In genomic region chr12:53182836-53183235, GRCh38 we compare ENCODE assay signal across 11 cellular contexts. TPM values are rescaled to one million over a fixed set of nuclear protein-coding genes. Genes with fewer than 3 reads are reported as not detected.
DNase-seq lines count a peak whose midpoint lies in the region; ATAC-seq and TF ChIP-seq lines count a peak whose summit lies in the region.
"Had no signal": no experiment of that assay in that cellular context is flagged by ENCODE, and none has a peak within 500 bp of the region (broad histone marks: within the 10 kb centered on the region; RNA-seq: fewer than 3 reads in every experiment).

No MANE protein-coding gene starts in this region.

- H3K9me3 ChIP-seq in upper lobe of right lung = no peaks in the 10 kb centered on the region

- H3K27ac Mint-ChIP-seq in activated naive CD4-positive, alpha-beta T cell treated with anti-CD3 and anti-CD28 coated beads, Interleukin-2, amount 10 ng/mL, durations not matched to agents 7 days and 5 days = no peak overlapping the region
- H3K27ac Mint-ChIP-seq in activated CD4-positive, alpha-beta memory T cell treated with anti-CD3 and anti-CD28 coated beads for 36 hours = peak overlapping the region; percentile 94

- ATAC-seq in left colon (peak; percentile 37), upper lobe of right lung (peak; percentile 1), HG02623 (IDR thresholded peaks at IDR 0.05; ENCODE audit: unreplicated experiment) (no peak), HG03045 (IDR thresholded peaks at IDR 0.05; ENCODE audit: unreplicated experiment) (no peak)

- CTCF ChIA-PET in activated naive CD4-positive, alpha-beta T cell treated with anti-CD3 and anti-CD28 coated beads, Interleukin-2, amount 10 ng/mL, durations not matched to agents 7 days and 5 days (lab: Charles Lee) = interaction anchor here (0.9 to 4.1 kb wide), 6 partner anchors 15 to 117 kb away, joined by 3 to 31 read pairs (median 4); partner anchors contain the start of gene ESPL1
- CTCF ChIA-PET in activated CD4-positive, alpha-beta memory T cell treated with anti-CD3 and anti-CD28 coated beads for 36 hours (lab: Charles Lee) = interaction anchor here (1.0 to 7.2 kb wide), 6 partner anchors 7 to 162 kb away, joined by 3 to 46 read pairs (median 12); partner anchors contain the start of genes ESPL1 and ITGB7

- peak overlapping the region; percentile 2 for H3K4me3 ChIP-seq in upper lobe of right lung
- H3K4me3 ChIP-seq: cardiac muscle cell had no signal

- H3K9me3 Mint-ChIP-seq in activated naive CD4-positive, alpha-beta T cell treated with anti-CD3 and anti-CD28 coated beads, Interleukin-2, amount 10 ng/mL, durations not matched to agents 7 days and 5 days = no peaks in the 10 kb centered on the region
- no peaks in the 10 kb centered on the region for H3K9me3 Mint-ChIP-seq in activated CD4-positive, alpha-beta memory T cell treated with anti-CD3 and anti-CD28 coated beads for 36 hours

- peak overlapping the region; percentile 88 for H3K4me3 Mint-ChIP-seq in activated naive CD4-positive, alpha-beta T cell treated with anti-CD3 and anti-CD28 coated beads, Interleukin-2, amount 10 ng/mL, durations not matched to agents 7 days and 5 days
- peak overlapping the region; percentile 96 for H3K4me3 Mint-ChIP-seq in activated CD4-positive, alpha-beta memory T cell treated with anti-CD3 and anti-CD28 coated beads for 36 hours

- H3K36me3 ChIP-seq in upper lobe of right lung = peaks cover 58% of the 10 kb centered on the region

- no peak for TF ChIP-seq CTCF in upper lobe of right lung (IDR thresholded peaks at IDR 0.05)

- no peak overlapping the region for H3K27ac ChIP-seq in upper lobe of right lung
- H3K27ac ChIP-seq: cardiac muscle cell had no signal

- H3K4me1 Mint-ChIP-seq in activated naive CD4-positive, alpha-beta T cell treated with anti-CD3 and anti-CD28 coated beads, Interleukin-2, amount 10 ng/mL, durations not matched to agents 7 days and 5 days = peaks cover 59% of the 10 kb centered on the region
- H3K4me1 Mint-ChIP-seq in activated CD4-positive, alpha-beta memory T cell treated with anti-CD3 and anti-CD28 coated beads for 36 hours (ENCODE audit: low read depth) = peaks cover 43% of the 10 kb centered on the region

- intact Hi-C loops in activated CD4-positive, alpha-beta memory T cell treated with anti-CD3 and anti-CD28 coated beads for 36 hours (cut with micrococcal nuclease) = loop anchor here (5.0 kb wide), 1 partner anchor 81 kb away; the partner anchor contains the start of gene SOAT2
- intact Hi-C loops in left colon (cut with DNase I, micrococcal nuclease) (no loop called here), upper lobe of right lung (cut with DNase I) (no loop called here)

- H3K27me3 ChIP-seq in upper lobe of right lung = no peaks in the 10 kb centered on the region
- H3K27me3 ChIP-seq: cardiac muscle cell had no signal

- H3K27me3 Mint-ChIP-seq in activated naive CD4-positive, alpha-beta T cell treated with anti-CD3 and anti-CD28 coated beads, Interleukin-2, amount 10 ng/mL, durations not matched to agents 7 days and 5 days = no peaks in the 10 kb centered on the region
- H3K27me3 Mint-ChIP-seq in activated CD4-positive, alpha-beta memory T cell treated with anti-CD3 and anti-CD28 coated beads for 36 hours = no peaks in the 10 kb centered on the region

- POLR2A ChIA-PET in activated CD4-positive, alpha-beta memory T cell treated with anti-CD3 and anti-CD28 coated beads for 36 hours (lab: Charles Lee) = interaction anchor here (1.3 to 2.2 kb wide), 2 partner anchors 13 to 136 kb away, joined by 4 to 6 read pairs; no protein-coding TSS in a partner anchor

- peaks cover 32% of the 10 kb centered on the region for H3K4me1 ChIP-seq in upper lobe of right lung

- H3K36me3 Mint-ChIP-seq in activated naive CD4-positive, alpha-beta T cell treated with anti-CD3 and anti-CD28 coated beads, Interleukin-2, amount 10 ng/mL, durations not matched to agents 7 days and 5 days = peaks cover 54% of the 10 kb centered on the region
- H3K36me3 Mint-ChIP-seq in activated CD4-positive, alpha-beta memory T cell treated with anti-CD3 and anti-CD28 coated beads for 36 hours = peaks cover 55% of the 10 kb centered on the region

- DNase-seq in activated naive CD4-positive, alpha-beta T cell treated with anti-CD3 and anti-CD28 coated beads, Interleukin-2, amount 10 ng/mL, durations not matched to agents 7 days and 5 days = no peak
- no peak for DNase-seq in activated naive CD4-positive, alpha-beta T cell treated with Interleukin-2 at 50 U/mL for 16 hours
- no peak for DNase-seq in activated CD4-positive, alpha-beta memory T cell treated with anti-CD3 and anti-CD28 coated beads for 36 hours
- DNase-seq in left colon (no peak), upper lobe of right lung (no peak), NCI-H2196 (lab: John Stamatoyannopoulos, UW; ENCODE audit: unreplicated experiment) (no peak)
- DNase-seq: SHP77 treated with DMSO at 0.1 percent for 48 hours had no signal

RNA-seq across cellular contexts. Expression of gene CSAD, which starts 2.1 kb away (rescaled TPM):
- total RNA-seq in activated CD4-positive, alpha-beta memory T cell treated with anti-CD3 and anti-CD28 coated beads for 36 hours = 10 to 100 TPM; 21.4 to 23.7 TPM
- 10 to 100 TPM; 22.8 to 28.7 TPM for total RNA-seq in left colon
- total RNA-seq in upper lobe of right lung = 41.7 TPM

RNA-seq across cellular contexts. Expression of gene ZNF740, which starts 2.3 kb away (rescaled TPM):
- 10 to 100 TPM; 32.6 to 37.5 TPM for total RNA-seq in activated CD4-positive, alpha-beta memory T cell treated with anti-CD3 and anti-CD28 coated beads for 36 hours
- total RNA-seq in left colon (10 to 100 TPM; 28.7 to 32.7 TPM), upper lobe of right lung (46.8 TPM)

RNA-seq across cellular contexts. Expression of gene ITGB7, which starts 24.2 kb away (rescaled TPM):
- total RNA-seq in activated CD4-positive, alpha-beta memory T cell treated with anti-CD3 and anti-CD28 coated beads for 36 hours = 100 to 1,000 TPM; 168 to 169 TPM
- total RNA-seq in left colon (1 to 10 TPM; 4.6 to 9.1 TPM), upper lobe of right lung (7.7 TPM)
- total RNA-seq: HT1080 had no signal

RNA-seq across cellular contexts. Expression of gene RARG, which starts 49.2 kb away (rescaled TPM):
- total RNA-seq in activated CD4-positive, alpha-beta memory T cell treated with anti-CD3 and anti-CD28 coated beads for 36 hours = 10 to 100 TPM; 21.8 to 25.2 TPM
- total RNA-seq in left colon (10 to 100 TPM; 10.2 to 12.3 TPM), upper lobe of right lung (23.8 TPM)

Comparison
In these comparisons a context has a peak if more than half of its experiments do, and no peak if none do; other contexts are left out.
1. ATAC-seq: peak in left colon (single experiment) and upper lobe of right lung (single experiment); none in HG02623 (single experiment) and HG03045 (single experiment).
2. RNA of gene ITGB7, which starts 24.2 kb away (total RNA-seq): 168 to 169 TPM in activated CD4-positive, alpha-beta memory T cell treated with anti-CD3 and anti-CD28 coated beads for 36 hours; 4.6 to 9.1 TPM in left colon and 7.7 TPM in upper lobe of right lung (single experiment); every median in the first group is over 10 times any median in the second.